1 cellular context compared by ENCODE assay signal in the genomic region with DNA sequence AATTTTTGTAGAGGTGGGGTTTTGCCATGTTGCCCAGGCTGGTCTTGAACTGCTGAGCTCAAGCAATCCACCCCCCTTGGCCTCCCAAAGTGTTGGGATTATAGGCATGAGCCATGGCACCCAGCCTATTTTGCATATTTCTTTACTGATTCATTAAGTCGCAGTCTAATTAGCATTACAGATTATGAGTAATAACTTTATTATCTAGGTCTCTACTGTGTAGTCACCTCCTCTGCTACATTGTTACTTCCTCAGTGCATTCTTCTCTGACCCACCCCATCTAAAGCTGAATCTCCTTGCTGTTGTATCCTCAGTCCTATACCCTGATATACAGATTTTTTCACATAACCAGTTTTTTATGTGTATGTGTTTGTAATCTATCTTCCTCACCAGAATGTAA.
TF ChIP-seq lines count a peak whose summit lies in the region.

No MANE protein-coding gene starts in this region.

TF ChIP-seq in IMR-90, 13 proteins besides CTCF, POLR2A, EP300 and RAD21:
- TF ChIP-seq RFX5 (IDR thresholded peaks at IDR 0.05; ENCODE audit: low read depth, low read length) (no peak), ELK1 (IDR thresholded peaks at IDR 0.05; ENCODE audit: borderline replicate concordance, low read depth, low read length) (no peak), RCOR1 (IDR thresholded peaks at IDR 0.05; ENCODE audit: insufficient replicate concordance, low read length) (no peak), MAZ (IDR thresholded peaks at IDR 0.05; ENCODE audit: borderline replicate concordance, low read depth, low read length) (no peak), NFE2L2 (IDR thresholded peaks at IDR 0.05; ENCODE audit: low read depth, low read length) (no peak), CEBPB (IDR thresholded peaks at IDR 0.05; ENCODE audit: low read depth, low read length) (no peak), CHD1 (IDR thresholded peaks at IDR 0.05; ENCODE audit: low read depth, low read length) (no peak), MAFK (IDR thresholded peaks at IDR 0.05; ENCODE audit: low read depth, low read length) (no peak), BHLHE40 (IDR thresholded peaks at IDR 0.05; ENCODE audit: low read depth, low read length) (no peak)
- TF ChIP-seq, protein P1, sequence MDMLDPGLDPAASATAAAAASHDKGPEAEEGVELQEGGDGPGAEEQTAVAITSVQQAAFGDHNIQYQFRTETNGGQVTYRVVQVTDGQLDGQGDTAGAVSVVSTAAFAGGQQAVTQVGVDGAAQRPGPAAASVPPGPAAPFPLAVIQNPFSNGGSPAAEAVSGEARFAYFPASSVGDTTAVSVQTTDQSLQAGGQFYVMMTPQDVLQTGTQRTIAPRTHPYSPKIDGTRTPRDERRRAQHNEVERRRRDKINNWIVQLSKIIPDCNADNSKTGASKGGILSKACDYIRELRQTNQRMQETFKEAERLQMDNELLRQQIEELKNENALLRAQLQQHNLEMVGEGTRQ (IDR thresholded peaks at IDR 0.05; ENCODE audit: low read depth, low read length) = no peak
